In the genomic region with DNA sequence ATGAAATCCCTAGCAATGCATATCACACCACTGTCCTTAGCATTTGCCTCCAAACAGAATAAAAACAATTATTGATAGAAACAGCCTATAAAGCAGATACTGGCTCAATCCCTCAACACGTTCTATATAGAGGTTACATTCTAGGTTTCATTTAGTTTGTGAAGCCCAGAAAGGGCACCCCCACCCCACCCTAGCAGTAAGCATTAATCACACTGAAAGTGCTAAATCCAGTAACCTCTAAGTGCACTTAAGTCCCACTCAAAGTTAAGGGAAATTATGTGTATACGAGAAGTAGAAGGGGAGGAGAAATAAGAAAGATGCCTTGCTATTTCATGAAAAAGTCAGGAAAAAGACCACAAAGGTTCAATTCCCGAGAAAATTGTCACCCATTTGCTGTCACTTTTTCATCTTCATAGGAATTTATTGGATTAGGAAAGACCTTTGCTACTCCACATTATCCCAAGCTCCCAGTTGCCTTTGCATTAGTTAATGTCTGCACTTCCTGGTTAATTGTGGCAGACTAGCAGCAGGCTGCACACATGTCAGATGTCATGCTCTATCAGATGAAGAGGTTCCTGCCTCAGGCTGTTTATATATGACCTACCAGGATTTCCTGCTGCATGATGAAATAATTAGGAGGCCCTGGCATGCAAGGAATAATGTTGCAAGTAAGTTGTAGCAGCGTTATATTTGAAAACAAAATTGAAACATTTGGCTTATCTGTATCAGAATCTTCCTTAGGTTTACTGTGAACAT, we compare ENCODE assay signal across 19 cellular contexts. TPM values are rescaled to one million over a fixed set of nuclear protein-coding genes. Genes with fewer than 3 reads are reported as not detected.
DNase-seq lines count a peak whose midpoint lies in the region; FAIRE-seq and TF ChIP-seq lines count a peak whose summit lies in the region.
"Had no signal": no experiment of that assay in that cellular context is flagged by ENCODE, and none has a peak within 500 bp of the region (broad histone marks: within the 10 kb centered on the region; RNA-seq: fewer than 3 reads in every experiment).

No MANE protein-coding gene starts in this region.

- TF ChIP-seq CTCF in keratinocyte (optimal IDR thresholded peaks at IDR 0.05 in 1 of 3, IDR thresholded peaks at IDR 0.05 in 1 of 3, conservative IDR thresholded peaks at IDR 0.05 in 1 of 3; ENCODE audit: extremely low read depth in 1 of 3, insufficient read depth in 2 of 3, low read length in 3 of 3) (no peak), osteoblast (IDR thresholded peaks at IDR 0.05; ENCODE audit: extremely low read depth, low read depth, low read length) (no peak)

- no peaks in the 10 kb centered on the region for H3K36me3 ChIP-seq in keratinocyte (ENCODE audit: control insufficient read depth in 2 of 2, extremely low read depth in 1 of 2, insufficient read depth in 2 of 2, low read length in 2 of 2)
- no peaks in the 10 kb centered on the region for H3K36me3 ChIP-seq in osteoblast (ENCODE audit: insufficient read depth, low read length)
- H3K36me3 ChIP-seq: BLaER1 treated with 17β-estradiol and CSF1 and Interleukin-3, amounts not matched to agents 10 nM and 100 nM; lower lobe of right lung; spleen had no signal

- in situ Hi-C loops in SK-MEL-5 (cut with HindIII; ENCODE audit: low pct_unique_long_range_greater_than_20kb, low sequenced_read_pairs), result no loop called here

- H3K4me2 ChIP-seq in keratinocyte (ENCODE audit: control insufficient read depth, extremely low read depth, insufficient read depth, low read depth, low read length), result no peak overlapping the region
- H3K4me2 ChIP-seq in osteoblast (ENCODE audit: insufficient read depth, low read length), result no peak overlapping the region
- H3K4me2 ChIP-seq: BLaER1 treated with 17β-estradiol and CSF1 and Interleukin-3, amounts not matched to agents 10 nM and 100 nM had no signal

- H3K9ac ChIP-seq in keratinocyte (ENCODE audit: control insufficient read depth, extremely low read depth, insufficient read depth, low read length), result no peak overlapping the region
- H3K9ac ChIP-seq: BLaER1 treated with 17β-estradiol and CSF1 and Interleukin-3, amounts not matched to agents 10 nM and 100 nM had no signal

- H3K9me3 ChIP-seq in keratinocyte (ENCODE audit: control insufficient read depth, low read depth, low read length) (no peaks in the 10 kb centered on the region), osteoblast (ENCODE audit: low read depth, low read length) (peaks cover 3% of the 10 kb centered on the region)
- H3K9me3 ChIP-seq: BLaER1 treated with 17β-estradiol and CSF1 and Interleukin-3, amounts not matched to agents 10 nM and 100 nM; lower lobe of right lung; spleen had no signal

- dilution Hi-C loops in keratinocyte (cut with MboI; ENCODE audit: extremely low pct_ligation_motif_present, low sequenced_read_pairs), result no loop called here

- no peaks in the 10 kb centered on the region for H3K79me2 ChIP-seq in keratinocyte (ENCODE audit: control insufficient read depth, insufficient read depth, low read length)
- no peaks in the 10 kb centered on the region for H3K79me2 ChIP-seq in osteoblast (ENCODE audit: insufficient read depth, low read length)

- H3K4me1 ChIP-seq in keratinocyte (ENCODE audit: control insufficient read depth, extremely low read depth, insufficient read depth, low read length) (no peaks in the 10 kb centered on the region), osteoblast (ENCODE audit: insufficient read depth, low read length) (no peaks in the 10 kb centered on the region)
- H3K4me1 ChIP-seq: lower lobe of right lung, spleen had no signal

- no peaks in the 10 kb centered on the region for H3K27me3 ChIP-seq in keratinocyte (ENCODE audit: control insufficient read depth, extremely low read depth, insufficient read depth, low read length)
- no peaks in the 10 kb centered on the region for H3K27me3 ChIP-seq in osteoblast (ENCODE audit: insufficient read depth, low read length)
- H3K27me3 ChIP-seq: BLaER1 treated with 17β-estradiol and CSF1 and Interleukin-3, amounts not matched to agents 10 nM and 100 nM; spleen had no signal

- H3K9me1 ChIP-seq in keratinocyte (ENCODE audit: control insufficient read depth, extremely low read depth, insufficient read depth, low read length), result no peaks in the 10 kb centered on the region

- H3K4me3 ChIP-seq in keratinocyte (ENCODE audit: control insufficient read depth in 2 of 3, extremely low read depth in 1 of 3, insufficient read depth in 2 of 3, low read depth in 1 of 3, low read length in 3 of 3) (no peak overlapping the region), osteoblast (ENCODE audit: insufficient read depth, low read length) (no peak overlapping the region)
- H3K4me3 ChIP-seq: BLaER1 treated with 17β-estradiol and CSF1 and Interleukin-3, amounts not matched to agents 10 nM and 100 nM; coronary artery; lower lobe of right lung; spleen had no signal

- H4K20me1 ChIP-seq in keratinocyte (ENCODE audit: control insufficient read depth, extremely low read depth, insufficient read depth, low read length) (no peaks in the 10 kb centered on the region), osteoblast (ENCODE audit: insufficient read depth, low read length) (no peaks in the 10 kb centered on the region)
- H4K20me1 ChIP-seq: BLaER1 treated with 17β-estradiol and CSF1 and Interleukin-3, amounts not matched to agents 10 nM and 100 nM had no signal

- no peak overlapping the region for H2AFZ ChIP-seq in keratinocyte (ENCODE audit: control insufficient read depth, low read length)
- H2AFZ ChIP-seq in osteoblast (ENCODE audit: low read length), result no peak overlapping the region

- no peak overlapping the region for H3K27ac ChIP-seq in keratinocyte (ENCODE audit: control insufficient read depth, insufficient read depth, low read length)
- no peak overlapping the region for H3K27ac ChIP-seq in osteoblast (ENCODE audit: low read depth, low read length)
- H3K27ac ChIP-seq: BLaER1 treated with 17β-estradiol and CSF1 and Interleukin-3, amounts not matched to agents 10 nM and 100 nM; coronary artery; lower lobe of right lung; spleen had no signal

- DNase-seq in H4 (ENCODE audit: low spot score), result peak; percentile 90
- DNase-seq in NCI-H2081 (lab: John Stamatoyannopoulos, UW), result peak; percentile 16 to 63
- DNase-seq in SK-MEL-5 (ENCODE audit: low read depth, low spot score), result peak; percentile 23
- DNase-seq in keratinocyte (ENCODE audit: low read depth, low spot score), result no peak
- DNase-seq in osteoblast (ENCODE audit: insufficient read length, low spot score, missing footprints), result no peak
- DNase-seq in HUDEP-2 (lab: John Stamatoyannopoulos, UW; ENCODE audit: unreplicated experiment in 76 of 76), result no peak
- DNase-seq in T1000 (lab: John Stamatoyannopoulos, UW), result no peak
- DNase-seq in AG08395 (ENCODE audit: low spot score), result no peak
- DNase-seq: activated CD4-positive, alpha-beta T cell treated with anti-CD3 and anti-CD28 coated beads, Interleukin-2, amount 10 ng/mL, durations not matched to agents 7 days and 5 days; activated T-cell treated with anti-CD3 and anti-CD28 coated beads, Interleukin-2, amount 50 U/mL, for 48 hours; amygdala; lower lobe of right lung; occipital lobe; spleen had no signal

- FAIRE-seq in keratinocyte (lab: Jason Lieb, UNC), result peak; percentile 23
- FAIRE-seq: GM19239 had no signal

RNA-seq across cellular contexts. Expression of gene LHX8, which starts 54.5 kb away (rescaled TPM):
- 13.0 and 16.1 TPM in 2 replicates for total RNA-seq in H4 (2014; rRNA removed; shearing (Covaris generic))
- 0.08 TPM in 1 of 2 replicates, not detected in the other for total RNA-seq in SK-MEL-5 (2014; rRNA removed; shearing (Covaris generic))
- not detected in 2 replicates for polyA plus RNA-seq in SK-MEL-5 (2015; cell fraction: cytosol; rRNA removed)
- polyA plus RNA-seq in SK-MEL-5 (2015; cell fraction: nucleus; rRNA removed), result not detected in 2 replicates
- polyA plus RNA-seq in keratinocyte, result not detected in 3 replicates
- polyA plus RNA-seq in keratinocyte (2011; ENCODE audit: low read depth), result not detected
- polyA plus RNA-seq in keratinocyte (2011; cell fraction: cytosol; rRNA removed), result not detected in 2 replicates
- not detected in 2 replicates for polyA plus RNA-seq in keratinocyte (2011; cell fraction: nucleus; rRNA removed)
- not detected in 2 replicates for polyA plus RNA-seq in keratinocyte (2012; ENCODE audit: low replicate concordance)
- not detected in 3 replicates for polyA minus RNA-seq in keratinocyte
- not detected for polyA minus RNA-seq in keratinocyte (2011; cell fraction: cytosol; rRNA and poly(A)+ RNA removed)
- polyA minus RNA-seq in keratinocyte (2011; cell fraction: nucleus; rRNA and poly(A)+ RNA removed), result not detected in 2 replicates
- total RNA-seq in osteoblast, result not detected in 2 replicates
- total RNA-seq: activated CD4-positive, alpha-beta T cell treated with anti-CD3 and anti-CD28 coated beads, Interleukin-2, amount 10 ng/mL, durations not matched to agents 7 days and 5 days; fibroblast of lung; lower lobe of right lung; occipital lobe; spleen; subcutaneous adipose tissue had no signal
- polyA plus RNA-seq: fibroblast of lung, spleen had no signal

Comparison
In these comparisons a context has a peak if more than half of its experiments do, and no peak if none do; other contexts are left out.
1. DNase-seq: peak in H4 (single experiment), NCI-H2081 (2 of 2) and SK-MEL-5 (single experiment); none in keratinocyte (single experiment), osteoblast (single experiment), HUDEP-2 (0 of 76), T1000 (single experiment) and AG08395 (single experiment).
2. RNA of gene LHX8, which starts 54.5 kb away (total RNA-seq): 13.0 to 16.1 TPM in H4; 0.08 TPM in SK-MEL-5 and not detected in osteoblast; every median in the first group is over 10 times any median in the second.